11 cellular contexts compared by ENCODE assay signal in genomic region chr7:78607099-78607498, GRCh38.
DNase-seq lines count a peak whose midpoint lies in the region; ATAC-seq and TF ChIP-seq lines count a peak whose summit lies in the region.
"Had no signal": no experiment of that assay in that cellular context is flagged by ENCODE, and none has a peak within 500 bp of the region (broad histone marks: within the 10 kb centered on the region; RNA-seq: fewer than 3 reads in every experiment).

No MANE protein-coding gene starts in this region.

- no peak overlapping the region for H3K4me3 ChIP-seq in breast epithelium
- no peak overlapping the region for H3K4me3 ChIP-seq in PC-3 (ENCODE audit: low read length)
- H3K4me3 ChIP-seq: spleen had no signal

- H3K27me3 ChIP-seq in breast epithelium: no peaks in the 10 kb centered on the region
- H3K27me3 ChIP-seq in PC-3 (ENCODE audit: low read length): peaks cover 5% of the 10 kb centered on the region
- H3K27me3 ChIP-seq: spleen had no signal

- H3K36me3 ChIP-seq in breast epithelium: no peaks in the 10 kb centered on the region
- H3K36me3 ChIP-seq in PC-3 (ENCODE audit: low read depth, low read length): no peaks in the 10 kb centered on the region
- H3K36me3 ChIP-seq: spleen had no signal

- H2AFZ ChIP-seq in PC-3 (ENCODE audit: low read length): no peak overlapping the region

- H3K4me3 Mint-ChIP-seq in MCF 10A (ENCODE audit: unreplicated experiment): no peak overlapping the region
- no peak overlapping the region for H3K4me3 Mint-ChIP-seq in activated CD8-positive, alpha-beta T cell treated with anti-CD3 and anti-CD28 coated beads for 36 hours
- no peak overlapping the region for H3K4me3 Mint-ChIP-seq in immature natural killer cell
- H3K4me3 Mint-ChIP-seq: activated naive CD8-positive, alpha-beta T cell treated with anti-CD3 and anti-CD28 coated beads, Interleukin-2, amount 10 ng/mL, durations not matched to agents 7 days and 5 days; stimulated activated memory B cell treated with anti-CD40 and anti-IgM and Interleukin-4, amounts not matched to agents 10 μg/mL and 1 μg/mL and 100 μg/mL, for 72 hours had no signal

- H3K36me3 Mint-ChIP-seq in MCF 10A (ENCODE audit: insufficient read depth, unreplicated experiment) (no peaks in the 10 kb centered on the region), immature natural killer cell (no peaks in the 10 kb centered on the region)
- no peaks in the 10 kb centered on the region for H3K36me3 Mint-ChIP-seq in activated CD8-positive, alpha-beta T cell treated with anti-CD3 and anti-CD28 coated beads for 36 hours (ENCODE audit: low read depth)
- H3K36me3 Mint-ChIP-seq: activated naive CD8-positive, alpha-beta T cell treated with anti-CD3 and anti-CD28 coated beads, Interleukin-2, amount 10 ng/mL, durations not matched to agents 7 days and 5 days; stimulated activated memory B cell treated with anti-CD40 and anti-IgM and Interleukin-4, amounts not matched to agents 10 μg/mL and 1 μg/mL and 100 μg/mL, for 72 hours had no signal

- no peak for TF ChIP-seq POLR2A in breast epithelium (IDR thresholded peaks at IDR 0.05)

- H3K4me1 Mint-ChIP-seq in MCF 10A (ENCODE audit: insufficient read depth, unreplicated experiment): no peaks in the 10 kb centered on the region
- H3K4me1 Mint-ChIP-seq in activated CD8-positive, alpha-beta T cell treated with anti-CD3 and anti-CD28 coated beads for 36 hours (ENCODE audit: low read depth): no peaks in the 10 kb centered on the region
- no peaks in the 10 kb centered on the region for H3K4me1 Mint-ChIP-seq in immature natural killer cell
- H3K4me1 Mint-ChIP-seq: activated naive CD8-positive, alpha-beta T cell treated with anti-CD3 and anti-CD28 coated beads, Interleukin-2, amount 10 ng/mL, durations not matched to agents 7 days and 5 days; stimulated activated memory B cell treated with anti-CD40 and anti-IgM and Interleukin-4, amounts not matched to agents 10 μg/mL and 1 μg/mL and 100 μg/mL, for 72 hours had no signal

- no peaks in the 10 kb centered on the region for H3K79me2 ChIP-seq in PC-3 (ENCODE audit: low read length)

- POLR2A ChIA-PET in MCF 10A (lab: Yijun Ruan, JAX): no interaction called here
- POLR2A ChIA-PET in PC-3 (lab: Charles Lee; ENCODE audit: unreplicated experiment): no interaction called here
- POLR2A ChIA-PET in activated CD8-positive, alpha-beta T cell treated with anti-CD3 and anti-CD28 coated beads for 36 hours (lab: Charles Lee): no interaction called here

- no peak overlapping the region for H3K9ac ChIP-seq in PC-3 (ENCODE audit: low read length)

- no peak overlapping the region for H3K4me2 ChIP-seq in PC-3 (ENCODE audit: low read length)

- H4K20me1 ChIP-seq in PC-3 (ENCODE audit: low read length): no peaks in the 10 kb centered on the region

- CTCF ChIA-PET in MCF 10A (lab: Yijun Ruan, JAX) (no interaction called here), PC-3 (lab: Charles Lee) (no interaction called here)
- CTCF ChIA-PET in activated CD8-positive, alpha-beta T cell treated with anti-CD3 and anti-CD28 coated beads for 36 hours (lab: Charles Lee): no interaction called here

- DNase-seq in MCF 10A (ENCODE audit: unreplicated experiment) (peak; percentile 11), breast epithelium (ENCODE audit: low spot score in 2 of 2) (no peak), PC-3 (peak; percentile 48), globus pallidus (ENCODE audit: low spot score) (peak; percentile 62), immature natural killer cell (no peak), GOT3 (lab: John Stamatoyannopoulos, UW) (no peak)
- DNase-seq in activated CD8-positive, alpha-beta T cell treated with anti-CD3 and anti-CD28 coated beads for 36 hours: no peak
- DNase-seq: activated naive CD8-positive, alpha-beta T cell treated with anti-CD3 and anti-CD28 coated beads, Interleukin-2, amount 10 ng/mL, durations not matched to agents 7 days and 5 days; spleen had no signal

- H3K27me3 Mint-ChIP-seq in MCF 10A (ENCODE audit: insufficient read depth, unreplicated experiment): no peaks in the 10 kb centered on the region
- H3K27me3 Mint-ChIP-seq in activated CD8-positive, alpha-beta T cell treated with anti-CD3 and anti-CD28 coated beads for 36 hours: no peaks in the 10 kb centered on the region
- H3K27me3 Mint-ChIP-seq in immature natural killer cell (ENCODE audit: low read depth in 3 of 3): no peaks in the 10 kb centered on the region
- H3K27me3 Mint-ChIP-seq: activated naive CD8-positive, alpha-beta T cell treated with anti-CD3 and anti-CD28 coated beads, Interleukin-2, amount 10 ng/mL, durations not matched to agents 7 days and 5 days; stimulated activated memory B cell treated with anti-CD40 and anti-IgM and Interleukin-4, amounts not matched to agents 10 μg/mL and 1 μg/mL and 100 μg/mL, for 72 hours had no signal

- TF ChIP-seq CTCF in MCF 10A (IDR thresholded peaks at IDR 0.05; ENCODE audit: unreplicated experiment) (peak; percentile 28), breast epithelium (IDR thresholded peaks at IDR 0.05) (no peak), PC-3 (conservative IDR thresholded peaks at IDR 0.05; ENCODE audit: low read depth, low read length) (peak; percentile 73)
- no peak for TF ChIP-seq CTCF in activated CD8-positive, alpha-beta T cell treated with anti-CD3 and anti-CD28 coated beads for 36 hours (IDR thresholded peaks at IDR 0.05)

- H3F3A ChIP-seq in PC-3 (ENCODE audit: low read length, unreplicated experiment): no peaks in the 10 kb centered on the region

- ATAC-seq in PC-3 (peak; percentile 51; the same call in 1 of the 2 replicates), GM21367 (IDR thresholded peaks at IDR 0.05; ENCODE audit: unreplicated experiment) (no peak)
- no peak for ATAC-seq in activated CD8-positive, alpha-beta T cell treated with anti-CD3 and anti-CD28 coated beads for 36 hours
- ATAC-seq: stimulated activated memory B cell treated with anti-CD40 and anti-IgM and Interleukin-4, amounts not matched to agents 10 μg/mL and 1 μg/mL and 100 μg/mL, for 72 hours had no signal

- H3K9me3 ChIP-seq in breast epithelium (no peaks in the 10 kb centered on the region), PC-3 (ENCODE audit: low read length) (no peaks in the 10 kb centered on the region)
- H3K9me3 ChIP-seq: spleen had no signal

- no peaks in the 10 kb centered on the region for H3K9me3 Mint-ChIP-seq in MCF 10A (ENCODE audit: unreplicated experiment)
- H3K9me3 Mint-ChIP-seq in activated CD8-positive, alpha-beta T cell treated with anti-CD3 and anti-CD28 coated beads for 36 hours: no peaks in the 10 kb centered on the region
- H3K9me3 Mint-ChIP-seq in immature natural killer cell: peaks cover 4 to 23% (median 5%) of the 10 kb centered on the region in 6 donors
- H3K9me3 Mint-ChIP-seq: stimulated activated memory B cell treated with anti-CD40 and anti-IgM and Interleukin-4, amounts not matched to agents 10 μg/mL and 1 μg/mL and 100 μg/mL, for 72 hours had no signal

- BruUV-seq in MCF 10A (replicated peaks; lab: Mats Ljungman, UMichigan) (no TSS peak), PC-3 (replicated peaks; lab: Mats Ljungman, UMichigan) (no TSS peak)

- intact Hi-C loops in MCF 10A (cut with micrococcal nuclease): no loop called here
- intact Hi-C loops in breast epithelium (cut with DNase I; ENCODE audit: low total_unique reads): no loop called here
- intact Hi-C loops in PC-3 (cut with micrococcal nuclease): loop anchor here (1.0 to 2.0 kb wide), 2 partner anchors 317 to 570 kb away; no protein-coding TSS in a partner anchor
- intact Hi-C loops in activated CD8-positive, alpha-beta T cell treated with anti-CD3 and anti-CD28 coated beads for 36 hours (cut with micrococcal nuclease): no loop called here

- H3K4me1 ChIP-seq in breast epithelium: no peaks in the 10 kb centered on the region
- H3K4me1 ChIP-seq in PC-3 (ENCODE audit: insufficient read depth, low read length): no peaks in the 10 kb centered on the region
- H3K4me1 ChIP-seq: spleen had no signal

- H3K9me2 ChIP-seq in PC-3 (replicated peaks; ENCODE audit: low read length): no peaks in the 10 kb centered on the region

- H3K27ac Mint-ChIP-seq in MCF 10A (ENCODE audit: low read depth, unreplicated experiment): no peak overlapping the region
- H3K27ac Mint-ChIP-seq in activated CD8-positive, alpha-beta T cell treated with anti-CD3 and anti-CD28 coated beads for 36 hours: no peak overlapping the region
- H3K27ac Mint-ChIP-seq in immature natural killer cell: no peak overlapping the region
- H3K27ac Mint-ChIP-seq: activated naive CD8-positive, alpha-beta T cell treated with anti-CD3 and anti-CD28 coated beads, Interleukin-2, amount 10 ng/mL, durations not matched to agents 7 days and 5 days; stimulated activated memory B cell treated with anti-CD40 and anti-IgM and Interleukin-4, amounts not matched to agents 10 μg/mL and 1 μg/mL and 100 μg/mL, for 72 hours had no signal

- H3K27ac ChIP-seq in breast epithelium: no peak overlapping the region
- no peak overlapping the region for H3K27ac ChIP-seq in PC-3 (ENCODE audit: low read length)
- H3K27ac ChIP-seq: spleen had no signal

Comparison
In these comparisons a context has a peak if more than half of its experiments do, and no peak if none do; other contexts are left out.
1. DNase-seq: peak in MCF 10A (single experiment), PC-3 (single experiment) and globus pallidus (single experiment); none in breast epithelium (0 of 2), activated CD8-positive, alpha-beta T cell treated with anti-CD3 and anti-CD28 coated beads for 36 hours (single experiment), immature natural killer cell (0 of 3) and GOT3 (single experiment).
2. CTCF ChIP-seq: peak in MCF 10A (single experiment) and PC-3 (single experiment); none in breast epithelium (0 of 3) and activated CD8-positive, alpha-beta T cell treated with anti-CD3 and anti-CD28 coated beads for 36 hours (single experiment).